ENCODE assay signal across 7 cellular contexts in genomic region chr17:44071772-44072171, GRCh38. TPM values are rescaled to one million over a fixed set of nuclear protein-coding genes. Genes with fewer than 3 reads are reported as not detected.
DNase-seq lines count a peak whose midpoint lies in the region; ATAC-seq and TF ChIP-seq lines count a peak whose summit lies in the region.

No MANE protein-coding gene starts in this region.

- TF ChIP-seq CTCF in SU-DHL-6 (IDR thresholded peaks at IDR 0.05; ENCODE audit: insufficient read depth, low read length, poor library complexity, severe bottlenecking) = no peak
- TF ChIP-seq CTCF in fibroblast of villous mesenchyme (IDR thresholded peaks at IDR 0.05; ENCODE audit: insufficient read depth, low read depth, low read length) = no peak

- peaks cover 23% of the 10 kb centered on the region for H3K36me3 ChIP-seq in H7 (replicated peaks; ENCODE audit: control insufficient read depth, insufficient read depth, low read length)
- no peaks in the 10 kb centered on the region for H3K36me3 ChIP-seq in SU-DHL-6 (ENCODE audit: low read length)
- H3K36me3 ChIP-seq in skeletal muscle tissue (ENCODE audit: control insufficient read depth in 3 of 3, insufficient read depth in 3 of 3, low read length in 3 of 3) = peaks cover 14 to 17% (median 17%) of the 10 kb centered on the region in 3 donors

- no peaks in the 10 kb centered on the region for H3K9me2 ChIP-seq in SU-DHL-6 (replicated peaks; ENCODE audit: insufficient read depth, low read length)

- ATAC-seq in GM21737 (IDR thresholded peaks at IDR 0.05; ENCODE audit: unreplicated experiment) (no peak), HG03460 (IDR thresholded peaks at IDR 0.05; ENCODE audit: unreplicated experiment) (no peak)

- H3K9ac ChIP-seq in SU-DHL-6 (ENCODE audit: low read length) = peak overlapping the region; percentile 81
- peak overlapping the region; percentile 57 to 90 (median 89) for H3K9ac ChIP-seq in skeletal muscle tissue (ENCODE audit: low read depth in 1 of 3, low read length in 3 of 3)

- peak overlapping the region; percentile 95 for H3K4me2 ChIP-seq in SU-DHL-6 (ENCODE audit: low read depth, low read length, poor library complexity, severe bottlenecking)

- H3K27ac ChIP-seq in SU-DHL-6 (ENCODE audit: low read depth, low read length) (no peak overlapping the region), skeletal muscle tissue (ENCODE audit: low read depth, low read length) (peak overlapping the region; percentile 84)

- H2AFZ ChIP-seq in SU-DHL-6 (ENCODE audit: low read depth, low read length, severe bottlenecking) = no peak overlapping the region

- H3K27me3 ChIP-seq in H7 (ENCODE audit: control insufficient read depth, insufficient read depth, low read length) = no peaks in the 10 kb centered on the region
- no peaks in the 10 kb centered on the region for H3K27me3 ChIP-seq in SU-DHL-6 (ENCODE audit: low read length)
- H3K27me3 ChIP-seq in skeletal muscle tissue (ENCODE audit: control insufficient read depth in 3 of 3, insufficient read depth in 3 of 3, low read length in 3 of 3) = no peaks in the 10 kb centered on the region

- H4K20me1 ChIP-seq in SU-DHL-6 (ENCODE audit: low read depth, low read length) = no peaks in the 10 kb centered on the region

- peak overlapping the region; percentile 87 for H3K4me3 ChIP-seq in H7 (ENCODE audit: insufficient read depth, low read depth, low read length)
- H3K4me3 ChIP-seq in SU-DHL-6 (ENCODE audit: insufficient read depth, low read length, poor library complexity, severe bottlenecking) = peak overlapping the region; percentile 74
- H3K4me3 ChIP-seq in fibroblast of villous mesenchyme (ENCODE audit: low read depth, low read length) = peak overlapping the region; percentile 68
- peak overlapping the region; percentile 94 to 96 (median 95) for H3K4me3 ChIP-seq in skeletal muscle tissue (ENCODE audit: low read length in 3 of 3)

- peaks cover 16% of the 10 kb centered on the region; the same call in 1 of the 2 replicates for H3K79me2 ChIP-seq in SU-DHL-6 (ENCODE audit: insufficient read depth, low read length)

- H3K9me3 ChIP-seq in SU-DHL-6 (ENCODE audit: insufficient read depth, low read length) (no peaks in the 10 kb centered on the region), skeletal muscle tissue (ENCODE audit: control insufficient read depth in 3 of 3, low read length in 3 of 3) (no peaks in the 10 kb centered on the region)

- peaks cover 25 to 48% (median 43%) of the 10 kb centered on the region in 3 donors for H3K4me1 ChIP-seq in skeletal muscle tissue (ENCODE audit: control insufficient read depth in 3 of 3, insufficient read depth in 3 of 3, low read length in 3 of 3)

- H3F3A ChIP-seq in SU-DHL-6 (ENCODE audit: insufficient read depth) = peaks cover 20% of the 10 kb centered on the region

- DNase-seq in H7 = peak; percentile 39
- peak; percentile 19 for DNase-seq in fibroblast of villous mesenchyme (ENCODE audit: low read depth)
- DNase-seq in NCI-H510A treated with DMSO at 0.1 percent for 48 hours (lab: John Stamatoyannopoulos, UW) = no peak

RNA-seq across cellular contexts. Expression of gene G6PC3, which starts 1.2 kb away (rescaled TPM):
- 94.0 and 104 TPM in 2 replicates for total RNA-seq in H7 (2014; rRNA removed; shearing (Covaris generic))
- total RNA-seq in fibroblast of villous mesenchyme (27.4 and 27.6 TPM in 2 replicates), skeletal muscle tissue (13.0 TPM)

RNA-seq across cellular contexts. Expression of gene LSM12, which starts 5.3 kb away (rescaled TPM):
- 101 and 109 TPM in 2 replicates for total RNA-seq in H7 (2014; rRNA removed; shearing (Covaris generic))
- total RNA-seq in fibroblast of villous mesenchyme (53.5 and 82.5 TPM in 2 replicates), skeletal muscle tissue (13.6 TPM)

RNA-seq across cellular contexts. Expression of gene HDAC5, which starts 51.7 kb away (rescaled TPM):
- 72.5 and 89.0 TPM in 2 replicates for total RNA-seq in H7 (2014; rRNA removed; shearing (Covaris generic))
- total RNA-seq in fibroblast of villous mesenchyme (36.7 and 62.8 TPM in 2 replicates), skeletal muscle tissue (44.4 TPM)

RNA-seq across cellular contexts. Expression of gene TMEM101, which starts 57.0 kb away (rescaled TPM):
- total RNA-seq in H7 (2014; rRNA removed; shearing (Covaris generic)) = 31.7 and 48.5 TPM in 2 replicates
- total RNA-seq in fibroblast of villous mesenchyme (40.2 and 40.3 TPM in 2 replicates), skeletal muscle tissue (67.3 TPM)
